ENCODE assay signal across 1 cellular context in genomic region chr1:9302745-9303524, GRCh38.
TF ChIP-seq lines count a peak whose summit lies in the region.

No MANE protein-coding gene starts in this region.

TF ChIP-seq in HepG2, 621 proteins besides CTCF, POLR2A, EP300 and RAD21:
- TF ChIP-seq ZNF747 (CRISPR knock-in tag; IDR thresholded peaks at IDR 0.05; ENCODE audit: borderline replicate concordance) (no peak), NRL (CRISPR knock-in tag; IDR thresholded peaks at IDR 0.05; ENCODE audit: borderline replicate concordance) (no peak), NFIB (CRISPR knock-in tag; IDR thresholded peaks at IDR 0.05; ENCODE audit: borderline replicate concordance) (no peak), TEAD2 (CRISPR knock-in tag; IDR thresholded peaks at IDR 0.05) (no peak), RARG (CRISPR knock-in tag; IDR thresholded peaks at IDR 0.05; ENCODE audit: low read depth) (no peak), RBM22 (optimal IDR thresholded peaks at IDR 0.05; ENCODE audit: low read length) (no peak), KDM4B (CRISPR knock-in tag; IDR thresholded peaks at IDR 0.05) (no peak), ESRRA (CRISPR knock-in tag; IDR thresholded peaks at IDR 0.05; ENCODE audit: low read depth) (no peak), ZNF207 (IDR thresholded peaks at IDR 0.05; ENCODE audit: borderline replicate concordance) (no peak), EED (CRISPR knock-in tag; IDR thresholded peaks at IDR 0.05) (no peak), ATAD3A (CRISPR knock-in tag; IDR thresholded peaks at IDR 0.05) (no peak)
- TF ChIP-seq, protein P1, sequence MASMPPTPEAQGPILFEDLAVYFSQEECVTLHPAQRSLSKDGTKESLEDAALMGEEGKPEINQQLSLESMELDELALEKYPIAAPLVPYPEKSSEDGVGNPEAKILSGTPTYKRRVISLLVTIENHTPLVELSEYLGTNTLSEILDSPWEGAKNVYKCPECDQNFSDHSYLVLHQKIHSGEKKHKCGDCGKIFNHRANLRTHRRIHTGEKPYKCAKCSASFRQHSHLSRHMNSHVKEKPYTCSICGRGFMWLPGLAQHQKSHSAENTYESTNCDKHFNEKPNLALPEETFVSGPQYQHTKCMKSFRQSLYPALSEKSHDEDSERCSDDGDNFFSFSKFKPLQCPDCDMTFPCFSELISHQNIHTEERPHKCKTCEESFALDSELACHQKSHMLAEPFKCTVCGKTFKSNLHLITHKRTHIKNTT (CRISPR knock-in tag; IDR thresholded peaks at IDR 0.05), result no peak
